Comparison of ENCODE assay signal across 8 cellular contexts in genomic region chr6:6686748-6687601, GRCh38.
DNase-seq lines count a peak whose midpoint lies in the region; ATAC-seq, FAIRE-seq and TF ChIP-seq lines count a peak whose summit lies in the region.

No MANE protein-coding gene starts in this region.

- ATAC-seq in A549 (peak; percentile 93 to 95), Right ventricle myocardium inferior (peak; percentile 88), HG03521 (IDR thresholded peaks at IDR 0.05; ENCODE audit: unreplicated experiment) (no peak)
- no peak for ATAC-seq in activated CD8-positive, alpha-beta T cell treated with anti-CD3 and anti-CD28 coated beads for 36 hours
- ATAC-seq in activated T-helper 17 cell treated with anti-CD3 and anti-CD28 coated beads, Interleukin-2, amount 50 U/mL, for 72 hours (replicated peaks) = no peak

- peak overlapping the region; percentile 53 for H3K4me3 ChIP-seq in A549

- peak overlapping the region; percentile 84 for H3K4me2 ChIP-seq in A549

- H3K27ac Mint-ChIP-seq in activated CD8-positive, alpha-beta T cell treated with anti-CD3 and anti-CD28 coated beads for 36 hours = no peak overlapping the region
- no peak overlapping the region for H3K27ac Mint-ChIP-seq in activated T-helper 17 cell treated with anti-CD3 and anti-CD28 coated beads, Interleukin-2, amount 50 U/mL, for 72 hours

- 1% methylated on average over 16 of the region's 26 CpGs for WGBS in A549 (ENCODE audit: missing lambda C conversion rate)

- POLR2A ChIA-PET in A549 (lab: Yijun Ruan, JAX) = interaction anchor here (0.5 to 1.6 kb wide), 5 partner anchors 9 to 887 kb away, joined by 3 to 15 read pairs (median 5); partner anchors contain the start of genes CAGE1 and RIOK1
- POLR2A ChIA-PET in activated CD8-positive, alpha-beta T cell treated with anti-CD3 and anti-CD28 coated beads for 36 hours (lab: Charles Lee) = no interaction called here

- intact Hi-C loops in activated CD8-positive, alpha-beta T cell treated with anti-CD3 and anti-CD28 coated beads for 36 hours (cut with micrococcal nuclease) = no loop called here
- intact Hi-C loops in Right ventricle myocardium inferior (cut with DNase I) = loop anchor here (5.0 kb wide), 2 partner anchors 35 to 420 kb away; partner anchors contain the start of gene RREB1
- intact Hi-C loops in posterior vena cava (cut with DNase I) = no loop called here

- peak; percentile 65 for TF ChIP-seq POLR2A in A549 (IDR thresholded peaks at IDR 0.05; ENCODE audit: low read length)
- TF ChIP-seq POLR2A in H54 (IDR thresholded peaks at IDR 0.05; ENCODE audit: low read depth, low read length) = peak; percentile 41; the same call in 1 of the 2 replicates

- CTCF ChIA-PET in A549 (lab: Yijun Ruan, JAX) = interaction anchor here (0.5 to 1.7 kb wide), 3 partner anchors 10 to 577 kb away, joined by 3 to 8 read pairs (median 5); no protein-coding TSS in a partner anchor
- CTCF ChIA-PET in activated CD8-positive, alpha-beta T cell treated with anti-CD3 and anti-CD28 coated beads for 36 hours (lab: Charles Lee) = no interaction called here

- peaks cover 35% of the 10 kb centered on the region for H3K4me1 Mint-ChIP-seq in activated CD8-positive, alpha-beta T cell treated with anti-CD3 and anti-CD28 coated beads for 36 hours (ENCODE audit: low read depth)
- H3K4me1 Mint-ChIP-seq in activated T-helper 17 cell treated with anti-CD3 and anti-CD28 coated beads, Interleukin-2, amount 50 U/mL, for 72 hours = peaks cover 10% of the 10 kb centered on the region

- H3K4me1 ChIP-seq in A549 = peaks cover 25% of the 10 kb centered on the region

- TF ChIP-seq CTCF in A549 (IDR thresholded peaks at IDR 0.05) = no peak
- TF ChIP-seq CTCF in activated CD8-positive, alpha-beta T cell treated with anti-CD3 and anti-CD28 coated beads for 36 hours (IDR thresholded peaks at IDR 0.05) = no peak

- no peak for TF ChIP-seq RAD21 in A549 (conservative IDR thresholded peaks at IDR 0.05 in 1 of 2, IDR thresholded peaks at IDR 0.05 in 1 of 2)

- no peak for FAIRE-seq in A549 (lab: Jason Lieb, UNC)
- FAIRE-seq in H54 (lab: Jason Lieb, UNC) = peak; percentile 98

- H3K27ac ChIP-seq in A549 = peak overlapping the region; percentile 79 to 89

- TF ChIP-seq EP300 in A549 (IDR thresholded peaks at IDR 0.05) = no peak

- H3K27me3 Mint-ChIP-seq in activated CD8-positive, alpha-beta T cell treated with anti-CD3 and anti-CD28 coated beads for 36 hours = peaks cover 4% of the 10 kb centered on the region
- peaks cover 13% of the 10 kb centered on the region for H3K27me3 Mint-ChIP-seq in activated T-helper 17 cell treated with anti-CD3 and anti-CD28 coated beads, Interleukin-2, amount 50 U/mL, for 72 hours

- DNase-seq in A549 (ENCODE audit: low read depth in 1 of 2, low spot score in 1 of 2) (peak; percentile 88 to 95), H54 (ENCODE audit: insufficient read length, low spot score) (peak; percentile 93), NCI-H2196 treated with DMSO at 0.1 percent for 48 hours (lab: John Stamatoyannopoulos, UW; ENCODE audit: unreplicated experiment) (peak; percentile 98), Right ventricle myocardium inferior (ENCODE audit: missing footprints) (peak; percentile 97), posterior vena cava (ENCODE audit: low spot score) (peak; percentile 94)
- DNase-seq in activated CD8-positive, alpha-beta T cell treated with anti-CD3 and anti-CD28 coated beads for 36 hours = peak; percentile 13

- no peak overlapping the region for H3K4me3 Mint-ChIP-seq in activated CD8-positive, alpha-beta T cell treated with anti-CD3 and anti-CD28 coated beads for 36 hours
- no peak overlapping the region for H3K4me3 Mint-ChIP-seq in activated T-helper 17 cell treated with anti-CD3 and anti-CD28 coated beads, Interleukin-2, amount 50 U/mL, for 72 hours

- no peaks in the 10 kb centered on the region for H3K36me3 Mint-ChIP-seq in activated CD8-positive, alpha-beta T cell treated with anti-CD3 and anti-CD28 coated beads for 36 hours (ENCODE audit: low read depth)
- no peaks in the 10 kb centered on the region for H3K36me3 Mint-ChIP-seq in activated T-helper 17 cell treated with anti-CD3 and anti-CD28 coated beads, Interleukin-2, amount 50 U/mL, for 72 hours (ENCODE audit: low read depth)

- H3K9me3 ChIP-seq in A549 = no peaks in the 10 kb centered on the region

- H3K9me3 Mint-ChIP-seq in activated CD8-positive, alpha-beta T cell treated with anti-CD3 and anti-CD28 coated beads for 36 hours = peaks cover 1% of the 10 kb centered on the region
- H3K9me3 Mint-ChIP-seq in activated T-helper 17 cell treated with anti-CD3 and anti-CD28 coated beads, Interleukin-2, amount 50 U/mL, for 72 hours = no peaks in the 10 kb centered on the region

TF ChIP-seq in A549, 52 proteins besides CTCF, POLR2A, EP300 and RAD21:
- TF ChIP-seq TP53 (CRISPR knock-in tag; IDR thresholded peaks at IDR 0.05) = no peak
- TF ChIP-seq CHD4 (IDR thresholded peaks at IDR 0.05; ENCODE audit: borderline replicate concordance) = no peak
- TF ChIP-seq JUN (IDR thresholded peaks at IDR 0.05) = 0 out of 5 replicates have a peak, but pooled peaks of 1 of the 2 experiments have one; percentile 20

Comparison
In these comparisons a context has a peak if more than half of its experiments do, and no peak if none do; other contexts are left out.
1. ATAC-seq: peak in A549 (2 of 2) and Right ventricle myocardium inferior (single experiment); none in activated CD8-positive, alpha-beta T cell treated with anti-CD3 and anti-CD28 coated beads for 36 hours (single experiment), HG03521 (single experiment) and activated T-helper 17 cell treated with anti-CD3 and anti-CD28 coated beads, Interleukin-2, amount 50 U/mL, for 72 hours (single experiment).
2. DNase-seq: peak in every context shown above with its lines; median percentile 98 in NCI-H2196 treated with DMSO at 0.1 percent for 48 hours; 97 in Right ventricle myocardium inferior; 94 in posterior vena cava; 93 in H54; 92 in A549; 13 in activated CD8-positive, alpha-beta T cell treated with anti-CD3 and anti-CD28 coated beads for 36 hours.